ENCODE assay signal across 8 cellular contexts in genomic region chr10:43939939-43940810, GRCh38.
A peak's percentile ranks its signal among the peaks of the same experiment; 100 is the strongest.
DNase-seq lines count a peak whose midpoint lies in the region; ATAC-seq, FAIRE-seq and TF ChIP-seq lines count a peak whose summit lies in the region.

No MANE protein-coding gene starts in this region.

- H3K4me2 ChIP-seq in osteoblast (ENCODE audit: insufficient read depth, low read length): no peak overlapping the region

- no peak for TF ChIP-seq POLR2A in GM12891 (IDR thresholded peaks at IDR 0.05; ENCODE audit: low read depth, low read length)
- TF ChIP-seq POLR2A in Peyer's patch (IDR thresholded peaks at IDR 0.05): no peak

- H3K4me3 ChIP-seq in osteoblast (ENCODE audit: insufficient read depth, low read length) (no peak overlapping the region), Peyer's patch (no peak overlapping the region)

- H3K36me3 ChIP-seq in KOPT-K1 (ENCODE audit: insufficient read depth, low read length): no peaks in the 10 kb centered on the region
- no peaks in the 10 kb centered on the region for H3K36me3 ChIP-seq in osteoblast (ENCODE audit: insufficient read depth, low read length)
- H3K36me3 ChIP-seq in Peyer's patch: no peaks in the 10 kb centered on the region

- H3K9me3 ChIP-seq in KOPT-K1 (ENCODE audit: insufficient read depth, low read length, poor library complexity, severe bottlenecking) (peaks cover 3% of the 10 kb centered on the region), osteoblast (ENCODE audit: low read depth, low read length) (peaks cover 2% of the 10 kb centered on the region), Peyer's patch (no peaks in the 10 kb centered on the region)

- TF ChIP-seq CTCF in osteoblast (IDR thresholded peaks at IDR 0.05; ENCODE audit: extremely low read depth, low read depth, low read length): no peak
- no peak for TF ChIP-seq CTCF in Peyer's patch (IDR thresholded peaks at IDR 0.05)

- H3K4me1 ChIP-seq in osteoblast (ENCODE audit: insufficient read depth, low read length) (peaks cover 2% of the 10 kb centered on the region), Peyer's patch (no peaks in the 10 kb centered on the region)

- FAIRE-seq in GM12891 (lab: Jason Lieb, UNC): peak; percentile 16

- peak overlapping the region; percentile 56 for H3K27ac ChIP-seq in KOPT-K1 (ENCODE audit: low read depth, low read length, poor library complexity, severe bottlenecking)
- H3K27ac ChIP-seq in osteoblast (ENCODE audit: low read depth, low read length): no peak overlapping the region
- no peak overlapping the region for H3K27ac ChIP-seq in Peyer's patch

- DNase-seq in GM12891 (ENCODE audit: insufficient read length, low spot score) (no peak), cerebellar nuclear complex (lab: John Stamatoyannopoulos, UW) (peak; percentile 22 to 32), osteoblast (ENCODE audit: insufficient read length, low spot score, missing footprints) (no peak), COLO829 (ENCODE audit: low spot score) (no peak), NCI-H187 treated with DMSO at 0.1 percent for 48 hours (lab: John Stamatoyannopoulos, UW) (no peak), Peyer's patch (no peak)

- H2AFZ ChIP-seq in osteoblast (ENCODE audit: low read length): peak overlapping the region; percentile 1

- H3K27me3 ChIP-seq in osteoblast (ENCODE audit: insufficient read depth, low read length): no peaks in the 10 kb centered on the region
- H3K27me3 ChIP-seq in Peyer's patch: no peaks in the 10 kb centered on the region

- H3K79me2 ChIP-seq in osteoblast (ENCODE audit: insufficient read depth, low read length): no peaks in the 10 kb centered on the region

- no peak for ATAC-seq in HG03460 (IDR thresholded peaks at IDR 0.05; ENCODE audit: unreplicated experiment)

- H4K20me1 ChIP-seq in osteoblast (ENCODE audit: insufficient read depth, low read length): no peaks in the 10 kb centered on the region

TF ChIP-seq in GM12891, 5 proteins besides CTCF, POLR2A, EP300 and RAD21:
- no peak for TF ChIP-seq POU2F2 (IDR thresholded peaks at IDR 0.05; ENCODE audit: low read depth, low read length)
- TF ChIP-seq PAX5 (IDR thresholded peaks at IDR 0.05; ENCODE audit: insufficient read depth, low read length, severe bottlenecking): no peak
- TF ChIP-seq SPI1 (IDR thresholded peaks at IDR 0.05; ENCODE audit: low read depth, low read length): no peak
- no peak for TF ChIP-seq POLR2AphosphoS5 (IDR thresholded peaks at IDR 0.05; ENCODE audit: low read depth, low read length)
- TF ChIP-seq TAF1 (IDR thresholded peaks at IDR 0.05; ENCODE audit: low read depth, low read length): no peak

Comparison
In these comparisons a context has a peak if more than half of its experiments do, and no peak if none do; other contexts are left out.
1. DNase-seq: peak in cerebellar nuclear complex (2 of 2); none in GM12891 (single experiment), osteoblast (single experiment), COLO829 (single experiment), NCI-H187 treated with DMSO at 0.1 percent for 48 hours (single experiment) and Peyer's patch (0 of 3).